ENCODE assay signal across 8 cellular contexts in genomic region chr3:49780968-49781365, GRCh38. TPM values are rescaled to one million over a fixed set of nuclear protein-coding genes. Genes with fewer than 3 reads are reported as not detected.
"Had no signal": no experiment of that assay in that cellular context is flagged by ENCODE, and none has a peak within 500 bp of the region (broad histone marks: within the 10 kb centered on the region; RNA-seq: fewer than 3 reads in every experiment).

No MANE protein-coding gene starts in this region.

RNA-seq across cellular contexts. Expression of gene CDHR4, which starts 18.7 kb away (rescaled TPM):
- total RNA-seq: activated CD8-positive, alpha-beta memory T cell treated with anti-CD3 and anti-CD28 coated beads for 36 hours; activated naive CD4-positive, alpha-beta T cell treated with anti-CD3 and anti-CD28 coated beads for 36 hours; dermis microvascular lymphatic vessel endothelial cell; frontal cortex; liver; naive thymus-derived CD8-positive, alpha-beta T cell; renal cortical epithelial cell; subcutaneous adipose tissue had no signal
- polyA plus RNA-seq: liver; naive thymus-derived CD8-positive, alpha-beta T cell had no signal
